ENCODE assay signal across 2 cellular contexts in the genomic region with DNA sequence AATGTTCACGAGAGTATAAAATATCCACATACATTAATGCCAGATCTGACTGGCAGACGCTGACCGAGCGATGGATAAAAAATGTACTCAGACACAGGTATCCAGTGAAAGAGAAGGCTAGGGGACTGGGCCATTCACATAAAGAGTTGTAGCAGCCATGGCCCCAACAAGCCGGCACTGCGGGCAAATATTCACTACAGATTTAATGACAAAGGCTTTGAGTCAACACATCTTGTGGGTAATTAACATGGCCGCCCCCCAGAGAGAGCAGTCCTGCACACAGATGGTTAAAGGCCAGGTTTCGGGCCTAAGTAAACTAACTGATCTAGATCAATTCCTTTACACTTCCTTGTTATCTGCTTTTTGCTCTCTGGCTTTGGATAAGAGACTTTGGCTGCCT. TPM values are rescaled to one million over a fixed set of nuclear protein-coding genes. Genes with fewer than 3 reads are reported as not detected.
"Had no signal": no experiment of that assay in that cellular context is flagged by ENCODE, and none has a peak within 500 bp of the region (broad histone marks: within the 10 kb centered on the region; RNA-seq: fewer than 3 reads in every experiment).

No MANE protein-coding gene starts in this region.

RNA-seq across cellular contexts. Expression of a gene that starts 36.3 kb away (rescaled TPM):
- total RNA-seq: LHCN-M2, MCF 10A had no signal
